In the genomic region with DNA sequence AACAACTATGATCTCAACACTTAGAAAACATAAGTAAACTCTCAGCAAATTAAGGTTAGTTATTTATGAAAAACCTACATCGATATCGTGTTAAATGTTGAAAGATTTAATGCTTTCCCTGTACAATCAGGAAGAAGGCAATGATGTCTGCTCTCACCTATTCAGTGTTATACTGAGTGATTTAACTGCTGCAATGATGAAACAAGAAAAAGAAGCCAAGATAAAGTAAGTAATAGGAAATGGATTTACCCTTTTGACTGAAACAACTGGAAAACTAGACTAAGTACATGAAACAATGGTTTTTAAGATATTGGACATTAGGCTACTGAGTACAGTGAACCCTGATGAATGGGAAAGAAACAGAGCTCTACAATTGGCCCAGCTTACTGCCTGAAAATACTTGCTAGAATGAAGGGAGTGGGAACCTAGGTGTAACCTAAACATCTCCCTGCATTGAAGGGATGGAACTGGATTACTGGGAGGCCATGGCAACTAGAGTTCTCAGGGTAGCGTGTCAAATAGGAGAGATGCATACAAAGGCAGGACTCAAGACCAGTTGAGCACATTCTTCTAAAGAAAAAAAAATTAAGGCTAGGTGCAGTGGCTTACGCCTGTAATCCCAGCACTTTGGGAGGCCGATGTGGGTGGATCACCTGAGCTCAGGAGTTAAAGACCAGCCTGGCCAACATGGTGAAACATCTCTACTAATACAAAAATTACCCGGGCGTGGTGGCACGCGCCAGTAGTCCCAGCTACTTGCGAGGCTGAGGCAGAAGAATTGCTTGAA, we compare ENCODE assay signal across 23 cellular contexts.
"Had no signal": no experiment of that assay in that cellular context is flagged by ENCODE, and none has a peak within 500 bp of the region (broad histone marks: within the 10 kb centered on the region; RNA-seq: fewer than 3 reads in every experiment).

No MANE protein-coding gene starts in this region.

- H3K4me1 ChIP-seq: adrenal gland, ascending aorta, heart left ventricle, sigmoid colon, suprapubic skin, tibial nerve had no signal

- H3K4me3 ChIP-seq: adrenal gland, ascending aorta, heart left ventricle, sigmoid colon, smooth muscle cell, stomach, suprapubic skin, tibial nerve had no signal

- H3K36me3 Mint-ChIP-seq: memory B cell had no signal

- H3K27me3 Mint-ChIP-seq: activated naive CD8-positive, alpha-beta T cell; activated T-helper 17 cell treated with anti-CD3 and anti-CD28 coated beads, Interleukin-2, amount 50 U/mL, for 72 hours; stimulated activated memory B cell treated with anti-CD40 and anti-IgM and Interleukin-4, amounts not matched to agents 10 μg/mL and 1 μg/mL and 100 μg/mL, for 72 hours had no signal

- ATAC-seq: activated CD8-positive, alpha-beta T cell treated with anti-CD3 and anti-CD28 coated beads, Interleukin-2, amount 10 ng/mL, durations not matched to agents 7 days and 5 days; activated T-helper 17 cell treated with anti-CD3 and anti-CD28 coated beads, Interleukin-2, amount 50 U/mL, for 72 hours; heart left ventricle; stimulated activated memory B cell treated with anti-CD40 and anti-IgM and Interleukin-4, amounts not matched to agents 10 μg/mL and 1 μg/mL and 100 μg/mL, for 72 hours; T-cell had no signal

- DNase-seq: activated CD4-positive, alpha-beta T cell treated with anti-CD3 and anti-CD28 coated beads for 1 hour; activated CD4-positive, alpha-beta T cell treated with anti-CD3 and anti-CD28 coated beads, Interleukin-2, amount 50 U/mL, for 1 hour; activated CD8-positive, alpha-beta T cell treated with anti-CD3 and anti-CD28 coated beads, Interleukin-2, amount 10 ng/mL, durations not matched to agents 7 days and 5 days; adrenal gland; central memory CD4-positive, alpha-beta T cell; heart left ventricle; nephron progenitor cell; nucleus accumbens; posterior cingulate gyrus; sigmoid colon; stimulated activated CD4-positive, alpha-beta T cell treated with anti-CD3 and anti-CD28 coated beads, Interleukin-15, amount 100 ng/mL, for 24 hours; stomach; T-cell had no signal

- H3K36me3 ChIP-seq: adrenal gland, ascending aorta, heart left ventricle, sigmoid colon, stomach, suprapubic skin, tibial nerve had no signal

- H3K4me3 Mint-ChIP-seq: activated CD8-positive, alpha-beta T cell treated with anti-CD3 and anti-CD28 coated beads, Interleukin-2, amount 10 ng/mL, durations not matched to agents 7 days and 5 days; activated naive CD8-positive, alpha-beta T cell; activated T-helper 17 cell treated with anti-CD3 and anti-CD28 coated beads, Interleukin-2, amount 50 U/mL, for 72 hours; memory B cell; nephron progenitor cell; stimulated activated memory B cell treated with anti-CD40 and anti-IgM and Interleukin-4, amounts not matched to agents 10 μg/mL and 1 μg/mL and 100 μg/mL, for 72 hours; T-cell; T-helper 2 cell treated with Interferon-gamma antibody and Interleukin-4, amounts not matched to agents 5 μg/mL and 100 μg/mL, for 36 hours had no signal

- H3K27me3 ChIP-seq: adrenal gland, ascending aorta, heart left ventricle, sigmoid colon, stomach, suprapubic skin, tibial nerve had no signal

- H3K27ac ChIP-seq: adrenal gland, ascending aorta, epithelial cell of prostate, heart left ventricle, sigmoid colon, stomach, suprapubic skin, tibial nerve had no signal

- H3K4me1 Mint-ChIP-seq: activated T-helper 17 cell treated with anti-CD3 and anti-CD28 coated beads, Interleukin-2, amount 50 U/mL, for 72 hours; memory B cell; stimulated activated memory B cell treated with anti-CD40 and anti-IgM and Interleukin-4, amounts not matched to agents 10 μg/mL and 1 μg/mL and 100 μg/mL, for 72 hours; T-cell had no signal

- H3K4me2 ChIP-seq: smooth muscle cell had no signal

- H3K27ac Mint-ChIP-seq: activated CD8-positive, alpha-beta T cell treated with anti-CD3 and anti-CD28 coated beads, Interleukin-2, amount 10 ng/mL, durations not matched to agents 7 days and 5 days; activated naive CD8-positive, alpha-beta T cell; activated T-helper 17 cell treated with anti-CD3 and anti-CD28 coated beads, Interleukin-2, amount 50 U/mL, for 72 hours; memory B cell; nephron progenitor cell; stimulated activated memory B cell treated with anti-CD40 and anti-IgM and Interleukin-4, amounts not matched to agents 10 μg/mL and 1 μg/mL and 100 μg/mL, for 72 hours; T-cell; T-helper 2 cell treated with Interferon-gamma antibody and Interleukin-4, amounts not matched to agents 5 μg/mL and 100 μg/mL, for 36 hours had no signal

- H3K9me3 ChIP-seq: adrenal gland had no signal
